In genomic region chr4:184464759-184465454, GRCh38 we compare ENCODE assay signal across 1 cellular context.
TF ChIP-seq lines count a peak whose summit lies in the region.

No MANE protein-coding gene starts in this region.

TF ChIP-seq in HepG2, 621 proteins besides CTCF, POLR2A, EP300 and RAD21 (continued from another document and continues in another):
- no peak for TF ChIP-seq UBTF (CRISPR knock-in tag; IDR thresholded peaks at IDR 0.05)
- no peak for TF ChIP-seq MBD4 (IDR thresholded peaks at IDR 0.05; ENCODE audit: borderline replicate concordance, low read length)
- peak; percentile 62; the same call in 1 of the 2 replicates for TF ChIP-seq ZNF503 (CRISPR knock-in tag; IDR thresholded peaks at IDR 0.05)
- TF ChIP-seq MYC (CRISPR knock-in tag; IDR thresholded peaks at IDR 0.05; ENCODE audit: borderline replicate concordance): no peak
- no peak for TF ChIP-seq HNF1B (CRISPR knock-in tag; IDR thresholded peaks at IDR 0.05)
- no peak for TF ChIP-seq AGO1 (IDR thresholded peaks at IDR 0.05; ENCODE audit: low read depth, low read length, poor library complexity, severe bottlenecking)
- TF ChIP-seq SMAD9 (CRISPR knock-in tag; IDR thresholded peaks at IDR 0.05): no peak
- TF ChIP-seq MED13 (CRISPR knock-in tag; IDR thresholded peaks at IDR 0.05): no peak
- TF ChIP-seq ZBTB25 (CRISPR knock-in tag; IDR thresholded peaks at IDR 0.05): no peak
- no peak for TF ChIP-seq ZBTB21 (CRISPR knock-in tag; IDR thresholded peaks at IDR 0.05)
- TF ChIP-seq AKAP8 (CRISPR knock-in tag; IDR thresholded peaks at IDR 0.05): no peak
- TF ChIP-seq NR1H2 (CRISPR knock-in tag; IDR thresholded peaks at IDR 0.05; ENCODE audit: borderline replicate concordance, low read depth): no peak
- TF ChIP-seq JDP2 (CRISPR knock-in tag; IDR thresholded peaks at IDR 0.05; ENCODE audit: borderline replicate concordance): no peak
- peak; percentile 82 for TF ChIP-seq PAXIP1 (CRISPR knock-in tag; conservative IDR thresholded peaks at IDR 0.05)
- TF ChIP-seq RFXANK (CRISPR knock-in tag; IDR thresholded peaks at IDR 0.05): no peak
- peak; percentile 98 for TF ChIP-seq FOXP4 (CRISPR knock-in tag; IDR thresholded peaks at IDR 0.05)
- no peak for TF ChIP-seq ZNF20 (CRISPR knock-in tag; IDR thresholded peaks at IDR 0.05)
- TF ChIP-seq TERF1 (CRISPR knock-in tag; IDR thresholded peaks at IDR 0.05): no peak
- TF ChIP-seq ZNF256 (CRISPR knock-in tag; conservative IDR thresholded peaks at IDR 0.05): no peak
- no peak for TF ChIP-seq ZNF782 (CRISPR knock-in tag; IDR thresholded peaks at IDR 0.05; ENCODE audit: borderline replicate concordance)
- no peak for TF ChIP-seq HMGXB4 (CRISPR knock-in tag; IDR thresholded peaks at IDR 0.05; ENCODE audit: borderline replicate concordance in 1 of 2, low read depth in 1 of 2)
- peak; percentile 82 for TF ChIP-seq ZNF609 (CRISPR knock-in tag; IDR thresholded peaks at IDR 0.05; ENCODE audit: borderline replicate concordance)
- TF ChIP-seq CSRNP1 (CRISPR knock-in tag; IDR thresholded peaks at IDR 0.05): no peak
- TF ChIP-seq ZNF251 (CRISPR knock-in tag; IDR thresholded peaks at IDR 0.05): no peak
- peak; percentile 86 for TF ChIP-seq ZNF362 (CRISPR knock-in tag; IDR thresholded peaks at IDR 0.05; ENCODE audit: borderline replicate concordance)
